7 cellular contexts compared by ENCODE assay signal in genomic region chr15:75921732-75922703, GRCh38. TPM values are rescaled to one million over a fixed set of nuclear protein-coding genes. Genes with fewer than 3 reads are reported as not detected.
DNase-seq lines count a peak whose midpoint lies in the region; ATAC-seq, FAIRE-seq and TF ChIP-seq lines count a peak whose summit lies in the region.

No MANE protein-coding gene starts in this region.

- H3K4me3 ChIP-seq in Loucy (ENCODE audit: low read length, poor library complexity, severe bottlenecking) (no peak overlapping the region), right lobe of liver (no peak overlapping the region)

- 44% methylated on average over 9 of the region's 9 CpGs for WGBS in right lobe of liver (ENCODE audit: insufficient coverage, low coverage, low lambda C conversion rate, missing lambda C conversion rate)

- TF ChIP-seq CTCF in Loucy (conservative IDR thresholded peaks at IDR 0.05; ENCODE audit: low read length) (peak; percentile 73), right lobe of liver (IDR thresholded peaks at IDR 0.05) (peak; percentile 44 to 50 (median 48))

- H3F3A ChIP-seq in Loucy (ENCODE audit: low read depth): no peaks in the 10 kb centered on the region

- no peaks in the 10 kb centered on the region for H4K20me1 ChIP-seq in Loucy (ENCODE audit: insufficient read depth, low read length, poor library complexity, severe bottlenecking)

- DNase-seq in astrocyte of the hippocampus (ENCODE audit: low read depth, low spot score) (peak; percentile 85), right lobe of liver (peak in 2 of 3 donors; percentile 33 to 51), NCI-H2029 (lab: John Stamatoyannopoulos, UW) (no peak)

- H3K9ac ChIP-seq in Loucy (ENCODE audit: low read depth, low read length, poor library complexity, severe bottlenecking): no peak overlapping the region

- TF ChIP-seq POLR2A in right lobe of liver (IDR thresholded peaks at IDR 0.05): no peak

- FAIRE-seq in G401.6 (lab: Jason Lieb, UNC): peak; percentile 65

- H3K9me3 ChIP-seq in Loucy (ENCODE audit: insufficient read depth, low read depth, low read length) (no peaks in the 10 kb centered on the region), right lobe of liver (no peaks in the 10 kb centered on the region)

- intact Hi-C loops in right lobe of liver (cut with DNase I): no loop called here

- H3K4me1 ChIP-seq in Loucy (ENCODE audit: insufficient read depth, low read length, poor library complexity, severe bottlenecking) (no peaks in the 10 kb centered on the region), right lobe of liver (peaks cover 0 to 11% (median 4%) of the 10 kb centered on the region in 4 donors)

- H3K9me2 ChIP-seq in Loucy (replicated peaks; ENCODE audit: low read depth, low read length): no peaks in the 10 kb centered on the region

- H3K27me3 ChIP-seq in Loucy (ENCODE audit: insufficient read depth, low read length, poor library complexity, severe bottlenecking): no peaks in the 10 kb centered on the region
- no peaks in the 10 kb centered on the region for H3K27me3 ChIP-seq in right lobe of liver

- ATAC-seq in right lobe of liver (peak; percentile 63 to 76 (median 72)), GM19035 (IDR thresholded peaks at IDR 0.05; ENCODE audit: unreplicated experiment) (no peak)
- no peak for ATAC-seq in activated CD4-positive, CD25-positive, alpha-beta regulatory T cell treated with anti-CD3 and anti-CD28 coated beads, Interleukin-2, amount 50 U/mL, for 24 hours

- H3K36me3 ChIP-seq in Loucy (ENCODE audit: insufficient read depth, low read length) (peaks cover 17% of the 10 kb centered on the region), right lobe of liver (peaks cover 0 to 10% (median 1%) of the 10 kb centered on the region in 4 donors)

- no peak overlapping the region for H2AFZ ChIP-seq in Loucy (ENCODE audit: low read length)

- no peak overlapping the region for H3K27ac ChIP-seq in right lobe of liver

- H3K79me2 ChIP-seq in Loucy (ENCODE audit: insufficient read depth, low read length): no peaks in the 10 kb centered on the region

- no peak overlapping the region for H3K4me2 ChIP-seq in Loucy (ENCODE audit: low read depth, low read length, poor library complexity, severe bottlenecking)

RNA-seq across cellular contexts. Expression of gene FBXO22, which starts 18.3 kb away (rescaled TPM):
- 10 to 100 TPM; 17.3 to 26.6 (median 20.0) TPM for total RNA-seq in right lobe of liver

Comparison
In these comparisons a context has a peak if more than half of its experiments do, and no peak if none do; other contexts are left out.
1. ATAC-seq: peak in right lobe of liver (4 of 4); none in activated CD4-positive, CD25-positive, alpha-beta regulatory T cell treated with anti-CD3 and anti-CD28 coated beads, Interleukin-2, amount 50 U/mL, for 24 hours (0 of 2) and GM19035 (single experiment).